Comparison of ENCODE assay signal across 8 cellular contexts in the genomic region with DNA sequence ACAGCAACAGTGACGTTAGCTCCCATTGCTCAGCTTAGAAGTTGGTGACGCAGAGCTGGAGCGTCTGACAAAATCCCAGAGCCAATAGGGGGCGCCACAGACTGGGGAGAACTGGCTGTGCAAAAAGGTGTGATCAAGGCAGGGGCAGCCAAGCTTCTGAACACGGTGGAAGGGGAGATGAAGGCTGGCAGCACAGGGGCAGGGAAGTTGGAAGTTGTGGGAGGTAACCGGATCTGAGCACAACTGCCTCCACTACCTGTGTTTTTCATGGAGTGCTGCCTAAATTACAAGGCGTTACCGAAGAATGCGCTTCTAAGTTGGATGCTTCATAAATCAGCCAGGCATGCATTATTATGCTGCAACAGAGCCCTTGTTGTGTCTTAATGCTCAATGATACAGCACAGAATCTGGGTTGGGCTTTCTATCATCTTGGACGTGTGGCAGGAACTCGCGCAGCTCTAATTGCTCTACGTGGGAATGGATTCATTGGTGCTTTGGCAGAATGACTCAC.
DNase-seq lines count a peak whose midpoint lies in the region; ATAC-seq and TF ChIP-seq lines count a peak whose summit lies in the region.

No MANE protein-coding gene starts in this region.

- H3K27me3 Mint-ChIP-seq in GM23338 (ENCODE audit: insufficient read depth, low read depth, poor library complexity) = no peaks in the 10 kb centered on the region

- H3K4me1 ChIP-seq in GM23338 (ENCODE audit: insufficient read depth) (peaks cover 3% of the 10 kb centered on the region; the same call in 1 of the 2 replicates), tibial artery (peaks cover 0 to 7% (median 2%) of the 10 kb centered on the region in 4 donors), vagina (no peaks in the 10 kb centered on the region)

- TF ChIP-seq POLR2A in vagina (IDR thresholded peaks at IDR 0.05) = no peak

- H3F3A ChIP-seq in GM23338 (replicated peaks; ENCODE audit: low read depth) = 0 out of 2 replicates have a peak, but pooled peaks cover 3% of the 10 kb centered on the region

- H3K4me3 ChIP-seq in GM23338 = no peak overlapping the region
- H3K4me3 ChIP-seq in tibial artery = no peak overlapping the region
- no peak overlapping the region for H3K4me3 ChIP-seq in vagina

- no peaks in the 10 kb centered on the region for H3K79me2 ChIP-seq in GM23338 (replicated peaks; ENCODE audit: insufficient read depth)

- no peak overlapping the region for H3K27ac Mint-ChIP-seq in GM23338

- H3K9me3 ChIP-seq in tibial artery = no peaks in the 10 kb centered on the region
- no peaks in the 10 kb centered on the region for H3K9me3 ChIP-seq in vagina

- TF ChIP-seq CTCF in AG09319 (IDR thresholded peaks at IDR 0.05; ENCODE audit: low read depth, low read length) = peak; percentile 39
- peak; percentile 78 to 93 for TF ChIP-seq CTCF in GM23338 (conservative IDR thresholded peaks at IDR 0.05; ENCODE audit: low read depth in 2 of 2)
- TF ChIP-seq CTCF in tibial artery (IDR thresholded peaks at IDR 0.05) = peak; percentile 27 to 31
- no peak for TF ChIP-seq CTCF in vagina (IDR thresholded peaks at IDR 0.05)

- H3K4me2 ChIP-seq in GM23338 = no peak overlapping the region

- DNase-seq in AG09319 (ENCODE audit: extremely low read depth, low read depth) (no peak), GM23338 (ENCODE audit: low spot score) (peak; percentile 81), SHP77 treated with DMSO at 0.1 percent for 48 hours (lab: John Stamatoyannopoulos, UW) (peak; percentile 45), left cardiac atrium (peak; percentile 72), tibial artery (no peak), vagina (ENCODE audit: extremely low spot score in 2 of 2) (no peak)

- no peaks in the 10 kb centered on the region for H3K9me3 Mint-ChIP-seq in GM23338

- intact Hi-C loops in left cardiac atrium (cut with DNase I) (loop anchor here in 1 of 2 donors (10.0 kb wide), 1 partner anchor 687 kb away; no protein-coding TSS in a partner anchor), tibial artery (cut with DNase I; ENCODE audit: low total_unique reads) (no loop called here), vagina (cut with DNase I) (no loop called here)

- H4K20me1 ChIP-seq in GM23338 (replicated peaks; ENCODE audit: insufficient read depth) = no peaks in the 10 kb centered on the region

- no peaks in the 10 kb centered on the region for H3K36me3 Mint-ChIP-seq in GM23338 (ENCODE audit: low read depth)

- no peaks in the 10 kb centered on the region for H3K9me2 ChIP-seq in GM23338 (ENCODE audit: insufficient read depth)

- peaks cover 8% of the 10 kb centered on the region; the same call in 2 of the 3 replicates for H3K4me1 Mint-ChIP-seq in GM23338

- H2AFZ ChIP-seq in GM23338 = peak overlapping the region; percentile 59; the same call in 1 of the 2 replicates

- no peak overlapping the region for H3K4me3 Mint-ChIP-seq in GM23338

- ATAC-seq in GM23338 = peak; percentile 92
- ATAC-seq in left cardiac atrium = peak; percentile 76 to 88
- no peak for ATAC-seq in HG03159 (IDR thresholded peaks at IDR 0.05; ENCODE audit: unreplicated experiment)
- no peak for ATAC-seq in GM18511 (IDR thresholded peaks at IDR 0.05; ENCODE audit: unreplicated experiment)

- no peak overlapping the region for H3K27ac ChIP-seq in GM23338 (ENCODE audit: low read depth)
- H3K27ac ChIP-seq in tibial artery = no peak overlapping the region
- no peak overlapping the region for H3K27ac ChIP-seq in vagina

- H3K27me3 ChIP-seq in GM23338 (ENCODE audit: insufficient read depth) = no peaks in the 10 kb centered on the region
- H3K27me3 ChIP-seq in tibial artery = no peaks in the 10 kb centered on the region
- no peaks in the 10 kb centered on the region for H3K27me3 ChIP-seq in vagina

- H3K36me3 ChIP-seq in GM23338 (ENCODE audit: insufficient read depth) (no peaks in the 10 kb centered on the region), tibial artery (no peaks in the 10 kb centered on the region), vagina (no peaks in the 10 kb centered on the region)

TF ChIP-seq in GM23338, 12 proteins besides CTCF, POLR2A, EP300 and RAD21 (continues in another document):
- no peak for TF ChIP-seq STAT1 (IDR thresholded peaks at IDR 0.05; ENCODE audit: unreplicated experiment)
- TF ChIP-seq, protein P1, sequence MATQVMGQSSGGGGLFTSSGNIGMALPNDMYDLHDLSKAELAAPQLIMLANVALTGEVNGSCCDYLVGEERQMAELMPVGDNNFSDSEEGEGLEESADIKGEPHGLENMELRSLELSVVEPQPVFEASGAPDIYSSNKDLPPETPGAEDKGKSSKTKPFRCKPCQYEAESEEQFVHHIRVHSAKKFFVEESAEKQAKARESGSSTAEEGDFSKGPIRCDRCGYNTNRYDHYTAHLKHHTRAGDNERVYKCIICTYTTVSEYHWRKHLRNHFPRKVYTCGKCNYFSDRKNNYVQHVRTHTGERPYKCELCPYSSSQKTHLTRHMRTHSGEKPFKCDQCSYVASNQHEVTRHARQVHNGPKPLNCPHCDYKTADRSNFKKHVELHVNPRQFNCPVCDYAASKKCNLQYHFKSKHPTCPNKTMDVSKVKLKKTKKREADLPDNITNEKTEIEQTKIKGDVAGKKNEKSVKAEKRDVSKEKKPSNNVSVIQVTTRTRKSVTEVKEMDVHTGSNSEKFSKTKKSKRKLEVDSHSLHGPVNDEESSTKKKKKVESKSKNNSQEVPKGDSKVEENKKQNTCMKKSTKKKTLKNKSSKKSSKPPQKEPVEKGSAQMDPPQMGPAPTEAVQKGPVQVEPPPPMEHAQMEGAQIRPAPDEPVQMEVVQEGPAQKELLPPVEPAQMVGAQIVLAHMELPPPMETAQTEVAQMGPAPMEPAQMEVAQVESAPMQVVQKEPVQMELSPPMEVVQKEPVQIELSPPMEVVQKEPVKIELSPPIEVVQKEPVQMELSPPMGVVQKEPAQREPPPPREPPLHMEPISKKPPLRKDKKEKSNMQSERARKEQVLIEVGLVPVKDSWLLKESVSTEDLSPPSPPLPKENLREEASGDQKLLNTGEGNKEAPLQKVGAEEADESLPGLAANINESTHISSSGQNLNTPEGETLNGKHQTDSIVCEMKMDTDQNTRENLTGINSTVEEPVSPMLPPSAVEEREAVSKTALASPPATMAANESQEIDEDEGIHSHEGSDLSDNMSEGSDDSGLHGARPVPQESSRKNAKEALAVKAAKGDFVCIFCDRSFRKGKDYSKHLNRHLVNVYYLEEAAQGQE (IDR thresholded peaks at IDR 0.05; ENCODE audit: unreplicated experiment) = no peak
- no peak for TF ChIP-seq ZNF331 (CRISPR knock-in tag; IDR thresholded peaks at IDR 0.05; ENCODE audit: low read depth)
- no peak for TF ChIP-seq POLR2AphosphoS5 (IDR thresholded peaks at IDR 0.05; ENCODE audit: low read depth)
- no peak for TF ChIP-seq EZH2 (IDR thresholded peaks at IDR 0.05; ENCODE audit: low read depth, unreplicated experiment)

Comparison
In these comparisons a context has a peak if more than half of its experiments do, and no peak if none do; other contexts are left out.
1. DNase-seq: peak in GM23338 (single experiment), SHP77 treated with DMSO at 0.1 percent for 48 hours (single experiment) and left cardiac atrium (single experiment); none in AG09319 (single experiment), tibial artery (0 of 2) and vagina (0 of 2).
2. CTCF ChIP-seq: peak in AG09319 (single experiment), GM23338 (2 of 2) and tibial artery (2 of 2); none in vagina (0 of 3).
3. ATAC-seq: peak in GM23338 (single experiment) and left cardiac atrium (2 of 2); none in HG03159 (single experiment) and GM18511 (single experiment).